ENCODE assay signal across 32 cellular contexts in the genomic region with DNA sequence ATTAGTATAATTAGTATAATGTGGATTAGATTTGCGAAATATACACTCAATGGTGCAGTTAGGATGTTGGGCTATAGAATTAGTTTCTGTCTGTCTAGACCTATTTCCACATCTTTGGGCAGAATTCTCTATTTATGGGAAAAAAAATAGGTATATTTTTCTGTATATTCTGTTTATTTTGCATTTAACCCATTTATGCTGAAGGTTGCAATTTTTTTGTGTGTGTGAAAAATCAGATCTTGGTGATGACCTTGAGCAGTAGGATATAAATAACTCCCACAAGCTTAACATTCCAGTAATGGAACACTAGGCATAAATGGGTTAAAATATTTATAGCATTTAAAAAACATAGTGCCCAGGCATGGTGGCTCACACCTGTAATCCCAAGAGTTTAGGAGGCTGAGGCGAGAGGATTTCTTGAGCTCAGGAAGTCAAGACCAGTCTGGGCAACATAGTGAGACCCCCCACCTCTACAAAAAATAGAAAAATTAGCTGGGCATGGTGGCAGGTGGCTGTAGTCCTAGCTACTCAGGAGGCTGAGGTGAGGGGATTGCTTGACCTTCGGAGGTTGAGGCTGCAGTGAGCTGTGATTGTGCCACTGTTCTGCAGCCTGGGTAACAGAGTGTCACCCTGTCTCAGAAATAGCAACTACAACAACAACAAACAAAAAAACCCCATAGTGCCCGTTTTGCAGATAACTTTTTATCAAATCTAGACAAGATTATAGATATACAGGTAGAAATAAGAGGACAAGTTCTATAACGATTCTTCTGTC.
"Had no signal": no experiment of that assay in that cellular context is flagged by ENCODE, and none has a peak within 500 bp of the region (broad histone marks: within the 10 kb centered on the region; RNA-seq: fewer than 3 reads in every experiment).

No MANE protein-coding gene starts in this region.

- H3K4me3 Mint-ChIP-seq: activated CD4-positive, alpha-beta memory T cell treated with anti-CD3 and anti-CD28 coated beads for 36 hours; activated CD4-positive, alpha-beta T cell treated with anti-CD3 and anti-CD28 coated beads for 36 hours; activated CD4-positive, alpha-beta T cell treated with anti-CD3 and anti-CD28 coated beads, Interleukin-2, amount 10 ng/mL, durations not matched to agents 24 days and 14 days; activated CD8-positive, alpha-beta memory T cell treated with anti-CD3 and anti-CD28 coated beads, Interleukin-2, amount 10 ng/mL, durations not matched to agents 7 days and 5 days; activated CD8-positive, alpha-beta T cell treated with anti-CD3 and anti-CD28 coated beads, Interleukin-2, amount 10 ng/mL, durations not matched to agents 7 days and 5 days; activated naive CD4-positive, alpha-beta T cell treated with anti-CD3 and anti-CD28 coated beads for 36 hours; activated naive CD4-positive, alpha-beta T cell treated with anti-CD3 and anti-CD28 coated beads, Interleukin-2, amount 50 U/mL, for 24 hours; activated naive CD8-positive, alpha-beta T cell treated with anti-CD3 and anti-CD28 coated beads for 36 hours; activated naive CD8-positive, alpha-beta T cell treated with anti-CD3 and anti-CD28 coated beads, Interleukin-2, amount 50 U/mL, for 24 hours; activated T-helper 1 cell treated with anti-CD3 and anti-CD28 coated beads, Interleukin-12 subunit alpha, Interleukin-12 subunit beta, Interleukin-2, Interleukin-4 antibody, amounts not matched to agents 30 ng/mL and 10 ng/mL and 1 ng/mL, durations not matched to agents 14 hours and 24 hours and 36 hours; T-helper 17 cell; T-helper 2 cell treated with Interferon-gamma antibody and Interleukin-4, amounts not matched to agents 5 μg/mL and 100 μg/mL, for 36 hours had no signal

- H3K27ac ChIP-seq: body of pancreas, colonic mucosa, epithelial cell of prostate, esophagus squamous epithelium, gastroesophageal sphincter had no signal

- ATAC-seq: activated CD4-positive, alpha-beta T cell treated with anti-CD3 and anti-CD28 coated beads for 36 hours; activated CD8-positive, alpha-beta memory T cell treated with anti-CD3 and anti-CD28 coated beads, Interleukin-2, amount 10 ng/mL, durations not matched to agents 7 days and 5 days; activated CD8-positive, alpha-beta T cell treated with anti-CD3 and anti-CD28 coated beads, Interleukin-2, amount 10 ng/mL, durations not matched to agents 7 days and 5 days; activated naive CD8-positive, alpha-beta T cell treated with anti-CD3 and anti-CD28 coated beads, Interleukin-2, amount 50 U/mL, for 24 hours; body of pancreas; gastroesophageal sphincter; T-helper 17 cell had no signal

- H3K9me3 ChIP-seq: adrenal gland, body of pancreas, colonic mucosa had no signal

- H3K36me3 ChIP-seq: colonic mucosa had no signal

- H3K27me3 ChIP-seq: adrenal gland, body of pancreas, colonic mucosa, esophagus squamous epithelium, gastroesophageal sphincter had no signal

- H3K4me1 Mint-ChIP-seq: activated CD4-positive, alpha-beta T cell treated with anti-CD3 and anti-CD28 coated beads for 36 hours; activated CD4-positive, alpha-beta T cell treated with anti-CD3 and anti-CD28 coated beads, Interleukin-2, amount 10 ng/mL, durations not matched to agents 24 days and 14 days; activated CD8-positive, alpha-beta memory T cell treated with anti-CD3 and anti-CD28 coated beads, Interleukin-2, amount 10 ng/mL, durations not matched to agents 7 days and 5 days; activated naive CD4-positive, alpha-beta T cell treated with anti-CD3 and anti-CD28 coated beads, Interleukin-2, amount 50 U/mL, for 24 hours; activated naive CD8-positive, alpha-beta T cell treated with anti-CD3 and anti-CD28 coated beads for 36 hours; activated naive CD8-positive, alpha-beta T cell treated with anti-CD3 and anti-CD28 coated beads, Interleukin-2, amount 50 U/mL, for 24 hours; T-helper 17 cell had no signal

- H3K4me1 ChIP-seq: body of pancreas, colonic mucosa, esophagus squamous epithelium, gastroesophageal sphincter had no signal

- H3K27ac Mint-ChIP-seq: activated CD4-positive, alpha-beta memory T cell treated with anti-CD3 and anti-CD28 coated beads for 36 hours; activated CD4-positive, alpha-beta T cell treated with anti-CD3 and anti-CD28 coated beads for 36 hours; activated CD4-positive, alpha-beta T cell treated with anti-CD3 and anti-CD28 coated beads, Interleukin-2, amount 10 ng/mL, durations not matched to agents 24 days and 14 days; activated CD8-positive, alpha-beta memory T cell treated with anti-CD3 and anti-CD28 coated beads, Interleukin-2, amount 10 ng/mL, durations not matched to agents 7 days and 5 days; activated CD8-positive, alpha-beta T cell treated with anti-CD3 and anti-CD28 coated beads, Interleukin-2, amount 10 ng/mL, durations not matched to agents 7 days and 5 days; activated naive CD4-positive, alpha-beta T cell treated with anti-CD3 and anti-CD28 coated beads for 36 hours; activated naive CD4-positive, alpha-beta T cell treated with anti-CD3 and anti-CD28 coated beads, Interleukin-2, amount 50 U/mL, for 24 hours; activated naive CD8-positive, alpha-beta T cell treated with anti-CD3 and anti-CD28 coated beads for 36 hours; activated naive CD8-positive, alpha-beta T cell treated with anti-CD3 and anti-CD28 coated beads, Interleukin-2, amount 50 U/mL, for 24 hours; activated T-helper 1 cell treated with anti-CD3 and anti-CD28 coated beads, Interleukin-12 subunit alpha, Interleukin-12 subunit beta, Interleukin-2, Interleukin-4 antibody, amounts not matched to agents 30 ng/mL and 10 ng/mL and 1 ng/mL, durations not matched to agents 14 hours and 24 hours and 36 hours; activated T-helper 2 cell treated with anti-CD3 and anti-CD28 coated beads, Interferon-gamma antibody, Interleukin-2, Interleukin-4, amounts not matched to agents 10 μg/mL and 5 μg/mL and 100 μg/mL, durations not matched to agents 14 hours and 24 hours and 36 hours; T-helper 17 cell; T-helper 2 cell treated with Interferon-gamma antibody and Interleukin-4, amounts not matched to agents 5 μg/mL and 100 μg/mL, for 36 hours had no signal

- H3K27me3 Mint-ChIP-seq: activated CD4-positive, alpha-beta memory T cell treated with anti-CD3 and anti-CD28 coated beads for 36 hours; activated CD4-positive, alpha-beta T cell treated with anti-CD3 and anti-CD28 coated beads for 36 hours; activated CD4-positive, alpha-beta T cell treated with anti-CD3 and anti-CD28 coated beads, Interleukin-2, amount 10 ng/mL, durations not matched to agents 24 days and 14 days; activated CD8-positive, alpha-beta memory T cell treated with anti-CD3 and anti-CD28 coated beads, Interleukin-2, amount 10 ng/mL, durations not matched to agents 7 days and 5 days; activated naive CD4-positive, alpha-beta T cell treated with anti-CD3 and anti-CD28 coated beads, Interleukin-2, amount 50 U/mL, for 24 hours; activated naive CD8-positive, alpha-beta T cell treated with anti-CD3 and anti-CD28 coated beads for 36 hours; activated naive CD8-positive, alpha-beta T cell treated with anti-CD3 and anti-CD28 coated beads, Interleukin-2, amount 50 U/mL, for 24 hours; T-helper 17 cell had no signal

- DNase-seq: activated CD4-positive, alpha-beta memory T cell treated with anti-CD3 and anti-CD28 coated beads for 36 hours; activated CD4-positive, alpha-beta T cell treated with anti-CD3 and anti-CD28 coated beads for 36 hours; activated CD4-positive, alpha-beta T cell treated with anti-CD3 and anti-CD28 coated beads, Interleukin-2, amount 10 ng/mL, durations not matched to agents 24 days and 14 days; activated CD4-positive, CD25-positive, alpha-beta regulatory T cell; activated CD4-positive, CD25-positive, alpha-beta regulatory T cell treated with anti-CD3 and anti-CD28 coated beads, Interleukin-2, amount 50 U/mL, for 72 hours; activated CD8-positive, alpha-beta memory T cell treated with anti-CD3 and anti-CD28 coated beads, Interleukin-2, amount 10 ng/mL, durations not matched to agents 7 days and 5 days; activated CD8-positive, alpha-beta memory T cell treated with anti-CD3 and anti-CD28 coated beads, Interleukin-2, amount 50 U/mL, for 4 hours; activated CD8-positive, alpha-beta T cell treated with anti-CD3 and anti-CD28 coated beads, Interleukin-2, amount 10 ng/mL, durations not matched to agents 7 days and 5 days; activated effector memory CD4-positive, alpha-beta T cell treated with anti-CD3 and anti-CD28 coated beads, Interleukin-2, amount 50 U/mL, for 16 hours; activated naive CD4-positive, alpha-beta T cell treated with anti-CD3 and anti-CD28 coated beads for 36 hours; activated naive CD8-positive, alpha-beta T cell treated with anti-CD3 and anti-CD28 coated beads for 36 hours; activated naive CD8-positive, alpha-beta T cell treated with anti-CD3 and anti-CD28 coated beads, Interleukin-2, amount 50 U/mL, for 24 hours; activated T-cell treated with anti-CD3 and anti-CD28 coated beads, Interleukin-2, amount 50 U/mL, for 1 hour; activated T-cell treated with anti-CD3 and anti-CD28 coated beads, Interleukin-2, amount 50 U/mL, for 48 hours; adrenal gland; amygdala; aorta; body of pancreas; central memory CD4-positive, alpha-beta T cell; cerebellar nuclear complex; colonic mucosa; effector CD8-positive, alpha-beta T cell; esophagus squamous epithelium; foreskin melanocyte; T-helper 17 cell; T1000 had no signal

- H3K4me3 ChIP-seq: adrenal gland, body of pancreas, colonic mucosa, esophagus squamous epithelium, gastroesophageal sphincter had no signal
